Comparison of ENCODE assay signal across 8 cellular contexts in the genomic region with DNA sequence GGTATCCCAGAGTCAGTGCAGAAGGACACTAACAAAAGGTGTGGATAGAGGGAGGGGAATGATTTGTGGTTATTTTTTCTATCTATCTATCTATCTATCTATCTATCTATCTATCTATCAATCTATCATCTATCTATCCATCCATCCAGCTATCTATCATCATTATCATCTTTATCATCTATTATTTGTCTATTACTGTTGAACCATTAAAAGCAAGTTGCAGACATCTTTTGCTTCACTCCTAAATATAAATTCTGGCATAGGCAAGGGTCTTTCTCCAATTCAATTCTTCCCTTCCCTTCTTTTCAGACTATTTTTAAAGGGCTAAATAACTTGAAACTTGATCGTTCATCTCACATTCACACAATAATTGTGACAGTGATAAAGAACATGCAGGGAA. TPM values are rescaled to one million over a fixed set of nuclear protein-coding genes. Genes with fewer than 3 reads are reported as not detected.
"Had no signal": no experiment of that assay in that cellular context is flagged by ENCODE, and none has a peak within 500 bp of the region (broad histone marks: within the 10 kb centered on the region; RNA-seq: fewer than 3 reads in every experiment).

No MANE protein-coding gene starts in this region.

- H3K4me3 ChIP-seq: GM23248, HAP-1 had no signal

- H3K36me3 ChIP-seq: HAP-1 had no signal

- H3K27ac ChIP-seq: GM23248, HL-60 had no signal

- ATAC-seq: HCT116, HepG2 had no signal

- H3K36me3 Mint-ChIP-seq: IgD-negative memory B cell had no signal

- H3K9ac ChIP-seq: GM23248 had no signal

- DNase-seq: GM23248, GOT3, H7 had no signal

- H3K27ac Mint-ChIP-seq: IgD-negative memory B cell had no signal

- H2AFZ ChIP-seq: GM23248 had no signal

- H3K4me1 ChIP-seq: HAP-1 had no signal

- H3K9me3 ChIP-seq: HAP-1 had no signal

- H3K4me3 Mint-ChIP-seq: IgD-negative memory B cell had no signal

RNA-seq across cellular contexts. Expression of a gene that starts 10.0 kb away (rescaled TPM):
- total RNA-seq: HepG2 had no signal
- polyA plus RNA-seq: HepG2, IgD-negative memory B cell had no signal
